In genomic region chr17:36721560-36722120, GRCh38 we compare ENCODE assay signal across 1 cellular context.
A peak's percentile ranks its signal among the peaks of the same experiment; 100 is the strongest.
TF ChIP-seq lines count a peak whose summit lies in the region.

No MANE protein-coding gene starts in this region.

TF ChIP-seq in K562, 482 proteins besides CTCF, POLR2A, EP300 and RAD21 (continued from another document and continues in another):
- TF ChIP-seq HDAC3 (IDR thresholded peaks at IDR 0.05; ENCODE audit: borderline replicate concordance, partially characterized antibody) (peak; percentile 24), TBL1XR1 (IDR thresholded peaks at IDR 0.05; ENCODE audit: low read length in 2 of 2) (no peak), ELK3 (CRISPR knock-in tag; IDR thresholded peaks at IDR 0.05) (no peak), PRPF4 (IDR thresholded peaks at IDR 0.05; ENCODE audit: insufficient read depth, low read depth, low read length, poor library complexity, severe bottlenecking) (no peak), ZKSCAN3 (CRISPR knock-in tag; IDR thresholded peaks at IDR 0.05) (no peak), CEBPG (CRISPR knock-in tag; IDR thresholded peaks at IDR 0.05) (no peak), CEBPG (tag; conservative IDR thresholded peaks at IDR 0.05 in 1 of 2, IDR thresholded peaks at IDR 0.05 in 1 of 2) (no peak), MAFG (tag; conservative IDR thresholded peaks at IDR 0.05) (0 out of 2 replicates have a peak, but pooled peaks have one; percentile 41), SMARCC2 (IDR thresholded peaks at IDR 0.05; ENCODE audit: low read depth) (0 out of 2 replicates have a peak, but pooled peaks have one; percentile 46), SREBF2 (CRISPR knock-in tag; IDR thresholded peaks at IDR 0.05) (no peak), IRF1 (CRISPR knock-in tag; IDR thresholded peaks at IDR 0.05; ENCODE audit: borderline replicate concordance) (no peak), PHB (CRISPR knock-in tag; IDR thresholded peaks at IDR 0.05) (no peak), FOSL1 (tag; conservative IDR thresholded peaks at IDR 0.05) (no peak; the same call in 1 of the 2 replicates), PTRF (tag; IDR thresholded peaks at IDR 0.05) (0 out of 2 replicates have a peak, but pooled peaks have one; percentile 10), ZNF668 (CRISPR knock-in tag; IDR thresholded peaks at IDR 0.05) (no peak), SREBF1 (IDR thresholded peaks at IDR 0.05; ENCODE audit: borderline replicate concordance, low read depth, low read length) (no peak), ZFPM2 (CRISPR knock-in tag; IDR thresholded peaks at IDR 0.05) (no peak), ARID1B (IDR thresholded peaks at IDR 0.05) (no peak), ETV5 (CRISPR knock-in tag; IDR thresholded peaks at IDR 0.05; ENCODE audit: low read depth) (no peak), SMARCA4 (IDR thresholded peaks at IDR 0.05) (peak; percentile 76; the same call in 1 of the 2 replicates), ID3 (CRISPR knock-in tag; IDR thresholded peaks at IDR 0.05) (no peak), ID3 (tag; IDR thresholded peaks at IDR 0.05) (no peak), SIRT6 (IDR thresholded peaks at IDR 0.05; ENCODE audit: low read depth, low read length) (no peak), HLTF (IDR thresholded peaks at IDR 0.05) (no peak), RBM39 (optimal IDR thresholded peaks at IDR 0.05; ENCODE audit: low read depth, low read length) (no peak), ZNF165 (CRISPR knock-in tag; IDR thresholded peaks at IDR 0.05; ENCODE audit: borderline replicate concordance) (no peak), ATF7 (IDR thresholded peaks at IDR 0.05) (no peak), PHF20 (IDR thresholded peaks at IDR 0.05; ENCODE audit: partially characterized antibody) (no peak), FOXA3 (CRISPR knock-in tag; conservative IDR thresholded peaks at IDR 0.05 in 1 of 2, IDR thresholded peaks at IDR 0.05 in 1 of 2) (peak; percentile 58 to 90), KLF1 (tag; IDR thresholded peaks at IDR 0.05) (no peak), FIP1L1 (IDR thresholded peaks at IDR 0.05; ENCODE audit: low read depth, low read length, poor library complexity, severe bottlenecking) (no peak), U2AF2 (optimal IDR thresholded peaks at IDR 0.05; ENCODE audit: low read depth, low read length) (no peak), E2F4 (CRISPR knock-in tag; IDR thresholded peaks at IDR 0.05; ENCODE audit: low read depth) (no peak), SLC30A9 (CRISPR knock-in tag; IDR thresholded peaks at IDR 0.05) (no peak), ELF4 (CRISPR knock-in tag; IDR thresholded peaks at IDR 0.05) (no peak), MTA2 (IDR thresholded peaks at IDR 0.05; ENCODE audit: low read depth) (no peak), ZNF239 (CRISPR knock-in tag; IDR thresholded peaks at IDR 0.05) (no peak), ZNF830 (CRISPR knock-in tag; IDR thresholded peaks at IDR 0.05) (no peak), PTBP1 (IDR thresholded peaks at IDR 0.05; ENCODE audit: low read depth, low read length) (no peak), XRCC4 (IDR thresholded peaks at IDR 0.05; ENCODE audit: extremely low read depth, insufficient read depth, insufficient read length) (no peak), RHOXF2B (CRISPR knock-in tag; conservative IDR thresholded peaks at IDR 0.05) (no peak), NFYB (IDR thresholded peaks at IDR 0.05; ENCODE audit: extremely low read depth, insufficient read length) (no peak), XRCC3 (IDR thresholded peaks at IDR 0.05) (no peak), NCOR1 (IDR thresholded peaks at IDR 0.05) (no peak), ZBTB8A (IDR thresholded peaks at IDR 0.05; ENCODE audit: partially characterized antibody) (no peak), SIN3B (IDR thresholded peaks at IDR 0.05; ENCODE audit: low read depth) (no peak), ZNF445 (CRISPR knock-in tag; IDR thresholded peaks at IDR 0.05; ENCODE audit: low read depth) (no peak), BHLHE40 (IDR thresholded peaks at IDR 0.05; ENCODE audit: low read length) (no peak), MTF1 (CRISPR knock-in tag; IDR thresholded peaks at IDR 0.05; ENCODE audit: borderline replicate concordance) (no peak), JUNB (CRISPR knock-in tag; conservative IDR thresholded peaks at IDR 0.05) (no peak), ETV6 (IDR thresholded peaks at IDR 0.05; ENCODE audit: borderline replicate concordance in 1 of 2, low read depth in 2 of 2, low read length in 1 of 2) (0 out of 4 replicates have a peak, but pooled peaks of 1 of the 2 experiments have one; percentile 14), ETV6 (CRISPR knock-in tag; IDR thresholded peaks at IDR 0.05; ENCODE audit: borderline replicate concordance) (no peak), PRMT5 (CRISPR knock-in tag; IDR thresholded peaks at IDR 0.05) (no peak), ZNF316 (IDR thresholded peaks at IDR 0.05) (peak; percentile 65), HINFP (tag; conservative IDR thresholded peaks at IDR 0.05; ENCODE audit: low read depth) (no peak), RNF219 (CRISPR knock-in tag; IDR thresholded peaks at IDR 0.05) (no peak), ZBTB40 (IDR thresholded peaks at IDR 0.05) (peak; percentile 61), ZBTB40 (CRISPR knock-in tag; IDR thresholded peaks at IDR 0.05) (no peak), ZC3H8 (IDR thresholded peaks at IDR 0.05) (no peak), L3MBTL2 (IDR thresholded peaks at IDR 0.05) (no peak), MLLT1 (IDR thresholded peaks at IDR 0.05) (peak in 1 of 2 experiments; percentile 48; a peak in 2 of 4 replicates)
